8 cellular contexts compared by ENCODE assay signal in the genomic region with DNA sequence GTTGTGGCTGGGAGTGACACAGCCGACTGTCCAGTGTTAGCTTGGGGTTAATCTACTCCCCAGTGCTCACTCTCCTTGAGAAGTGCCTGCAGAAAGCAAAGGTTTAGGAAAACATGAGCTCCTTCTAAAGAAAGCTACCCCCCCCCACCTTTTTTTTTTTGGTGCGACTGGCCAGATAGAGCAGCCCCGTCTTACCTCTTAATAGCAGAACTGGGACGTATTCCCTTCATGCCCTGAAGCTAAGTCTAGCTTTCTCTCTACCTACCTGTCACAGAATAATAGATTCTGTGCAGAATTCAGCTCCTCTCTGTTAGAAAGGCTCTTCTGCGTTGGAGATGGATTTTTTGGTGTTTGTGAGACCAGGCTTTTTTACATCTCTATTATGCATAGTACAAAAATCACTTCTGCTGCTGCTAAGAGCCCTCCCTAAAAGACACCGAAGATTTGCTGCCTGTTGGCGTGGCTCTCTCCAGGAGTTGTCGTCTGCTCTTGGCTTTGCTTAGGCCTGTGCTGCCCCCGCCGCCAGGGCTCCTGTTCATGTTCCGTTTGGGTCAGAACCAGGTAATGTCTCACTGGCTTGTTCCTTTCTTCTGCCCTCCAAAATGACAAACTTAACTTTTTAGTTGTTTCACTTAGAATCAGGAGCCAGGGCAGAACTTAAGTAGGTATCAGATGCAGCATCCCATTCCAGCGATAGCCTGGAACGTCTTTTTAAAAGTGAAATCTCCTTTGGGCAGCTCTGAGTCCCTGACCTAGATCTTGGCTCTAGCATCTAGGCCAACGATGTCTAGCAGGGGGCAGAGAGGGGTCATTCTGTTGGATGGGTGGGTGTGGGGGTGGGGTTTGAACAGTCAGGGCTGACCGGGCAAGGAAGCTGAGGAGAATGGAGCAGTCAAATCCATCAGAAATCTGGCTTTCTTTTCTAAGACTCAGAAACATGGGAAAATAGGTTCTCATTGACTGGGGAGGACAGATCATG. TPM values are rescaled to one million over a fixed set of nuclear protein-coding genes. Genes with fewer than 3 reads are reported as not detected.
DNase-seq lines count a peak whose midpoint lies in the region; ATAC-seq and TF ChIP-seq lines count a peak whose summit lies in the region.

No MANE protein-coding gene starts in this region.

- in situ Hi-C loops in astrocyte of the cerebellum (cut with HindIII; ENCODE audit: low sequenced_read_pairs) = loop anchor here (10.0 kb wide), 1 partner anchor 49 kb away; no protein-coding TSS in a partner anchor

- no peak overlapping the region for H3K27ac Mint-ChIP-seq in activated CD4-positive, alpha-beta T cell treated with anti-CD3 and anti-CD28 coated beads, Interleukin-2, amount 10 ng/mL, durations not matched to agents 7 days and 5 days

- POLR2A ChIA-PET in activated CD4-positive, alpha-beta T cell treated with anti-CD3 and anti-CD28 coated beads, Interleukin-2, amount 10 ng/mL, durations not matched to agents 7 days and 5 days (lab: Charles Lee) = no interaction called here

- peak overlapping the region; percentile 93 to 96 for H3K27ac ChIP-seq in tibial artery

- H3K36me3 Mint-ChIP-seq in activated CD4-positive, alpha-beta T cell treated with anti-CD3 and anti-CD28 coated beads, Interleukin-2, amount 10 ng/mL, durations not matched to agents 7 days and 5 days (ENCODE audit: low read depth) = no peaks in the 10 kb centered on the region

- no peaks in the 10 kb centered on the region for H3K27me3 ChIP-seq in kidney epithelial cell (ENCODE audit: control insufficient read depth, insufficient read depth, low read length)
- H3K27me3 ChIP-seq in tibial artery = no peaks in the 10 kb centered on the region

- peak overlapping the region; percentile 63 for H3K4me3 Mint-ChIP-seq in activated CD4-positive, alpha-beta T cell treated with anti-CD3 and anti-CD28 coated beads, Interleukin-2, amount 10 ng/mL, durations not matched to agents 7 days and 5 days

- peaks cover 0 to 60% (median 41%) of the 10 kb centered on the region in 4 donors for H3K4me1 ChIP-seq in tibial artery

- H3K9me3 ChIP-seq in tibial artery = no peaks in the 10 kb centered on the region

- TF ChIP-seq CTCF in astrocyte of the cerebellum (IDR thresholded peaks at IDR 0.05; ENCODE audit: low read depth, low read length, missing control alignments) (no peak), kidney epithelial cell (IDR thresholded peaks at IDR 0.05; ENCODE audit: insufficient read depth, low read length, poor library complexity, severe bottlenecking) (no peak), tibial artery (IDR thresholded peaks at IDR 0.05) (no peak)

- no peaks in the 10 kb centered on the region for H3K9me3 Mint-ChIP-seq in activated CD4-positive, alpha-beta T cell treated with anti-CD3 and anti-CD28 coated beads, Interleukin-2, amount 10 ng/mL, durations not matched to agents 7 days and 5 days

- CTCF ChIA-PET in activated CD4-positive, alpha-beta T cell treated with anti-CD3 and anti-CD28 coated beads, Interleukin-2, amount 10 ng/mL, durations not matched to agents 7 days and 5 days (lab: Charles Lee) = no interaction called here

- ATAC-seq in HG02938 (IDR thresholded peaks at IDR 0.05; ENCODE audit: unreplicated experiment) (no peak), GM19324 (IDR thresholded peaks at IDR 0.05; ENCODE audit: low FRiP score, unreplicated experiment) (no peak), GM18867 (IDR thresholded peaks at IDR 0.05; ENCODE audit: unreplicated experiment) (no peak)

- H3K36me3 ChIP-seq in kidney epithelial cell (ENCODE audit: control insufficient read depth, insufficient read depth, low read length) (no peaks in the 10 kb centered on the region), tibial artery (no peaks in the 10 kb centered on the region)

- peaks cover 56% of the 10 kb centered on the region for H3K27me3 Mint-ChIP-seq in activated CD4-positive, alpha-beta T cell treated with anti-CD3 and anti-CD28 coated beads, Interleukin-2, amount 10 ng/mL, durations not matched to agents 7 days and 5 days

- H3K4me1 Mint-ChIP-seq in activated CD4-positive, alpha-beta T cell treated with anti-CD3 and anti-CD28 coated beads, Interleukin-2, amount 10 ng/mL, durations not matched to agents 7 days and 5 days = peaks cover 10% of the 10 kb centered on the region

- H3K4me3 ChIP-seq in astrocyte of the cerebellum (ENCODE audit: low read depth, low read length) (peak overlapping the region; percentile 83), kidney epithelial cell (ENCODE audit: low read depth, low read length) (peak overlapping the region; percentile 98), tibial artery (peak overlapping the region; percentile 89 to 91)

- intact Hi-C loops in tibial artery (cut with DNase I; ENCODE audit: low total_unique reads) = no loop called here

- no peak for DNase-seq in activated CD4-positive, alpha-beta T cell treated with anti-CD3 and anti-CD28 coated beads, Interleukin-2, amount 10 ng/mL, durations not matched to agents 7 days and 5 days
- no peak for DNase-seq in activated CD4-positive, alpha-beta T cell treated with anti-CD3 and anti-CD28 coated beads, Interleukin-2, amount 50 U/mL, for 4 hours
- DNase-seq in astrocyte of the cerebellum (ENCODE audit: low read depth) (peak; percentile 59), kidney epithelial cell (ENCODE audit: low read depth) (no peak), tibial artery (no peak)

RNA-seq across cellular contexts. Expression of gene TRIO, which starts 2.5 kb away (rescaled TPM):
- 1 to 10 TPM; 3.7 to 4.2 TPM for total RNA-seq in activated CD4-positive, alpha-beta T cell treated with anti-CD3 and anti-CD28 coated beads, Interleukin-2, amount 10 ng/mL, durations not matched to agents 7 days and 5 days
- total RNA-seq in kidney epithelial cell = 174 and 196 TPM in 2 replicates

Comparison
In these comparisons a context has a peak if more than half of its experiments do, and no peak if none do; other contexts are left out.
1. RNA of gene TRIO, which starts 2.5 kb away (total RNA-seq): 174 to 196 TPM in kidney epithelial cell; 3.7 to 4.2 TPM in activated CD4-positive, alpha-beta T cell treated with anti-CD3 and anti-CD28 coated beads, Interleukin-2, amount 10 ng/mL, durations not matched to agents 7 days and 5 days; every median in the first group is over 10 times any median in the second.
2. Peak in every context shown above with its lines, with median percentiles within 50 percentile points of each other: H3K4me3 ChIP-seq.